1 cellular context compared by ENCODE assay signal in genomic region chr14:104677506-104678332, GRCh38.
TF ChIP-seq lines count a peak whose summit lies in the region.

No MANE protein-coding gene starts in this region.

TF ChIP-seq in K562, 482 proteins besides CTCF, POLR2A, EP300 and RAD21 (continued from another document and continues in another):
- TF ChIP-seq ZNF592 (IDR thresholded peaks at IDR 0.05), result peak; percentile 94
- TF ChIP-seq ZFP1 (CRISPR knock-in tag; IDR thresholded peaks at IDR 0.05), result no peak
- no peak for TF ChIP-seq ZNF282 (CRISPR knock-in tag; IDR thresholded peaks at IDR 0.05)
- no peak for TF ChIP-seq ZSCAN29 (IDR thresholded peaks at IDR 0.05)
- TF ChIP-seq MAFK (IDR thresholded peaks at IDR 0.05; ENCODE audit: low read length), result peak; percentile 82
- TF ChIP-seq NR1H2 (CRISPR knock-in tag; IDR thresholded peaks at IDR 0.05), result no peak
- no peak for TF ChIP-seq MEF2A (IDR thresholded peaks at IDR 0.05; ENCODE audit: control insufficient read depth, low read depth, low read length)
- no peak for TF ChIP-seq MED1 (CRISPR knock-in tag; IDR thresholded peaks at IDR 0.05; ENCODE audit: borderline replicate concordance)
- TF ChIP-seq GTF2B (IDR thresholded peaks at IDR 0.05; ENCODE audit: extremely low read depth, insufficient read length), result no peak
- TF ChIP-seq RUNX1 (IDR thresholded peaks at IDR 0.05; ENCODE audit: low read depth), result no peak
- peak; percentile 55 for TF ChIP-seq CREM (IDR thresholded peaks at IDR 0.05; ENCODE audit: low read depth)
- no peak for TF ChIP-seq GTF3C2 (IDR thresholded peaks at IDR 0.05; ENCODE audit: borderline replicate concordance, extremely low read depth, insufficient read length)
- TF ChIP-seq FOXP1 (CRISPR knock-in tag; IDR thresholded peaks at IDR 0.05), result peak; percentile 94
- TF ChIP-seq ETV1 (tag; conservative IDR thresholded peaks at IDR 0.05; ENCODE audit: low read depth), result peak; percentile 56
- TF ChIP-seq PRPF4 (IDR thresholded peaks at IDR 0.05; ENCODE audit: insufficient read depth, low read depth, low read length, poor library complexity, severe bottlenecking), result no peak
- TF ChIP-seq DEAF1 (CRISPR knock-in tag; IDR thresholded peaks at IDR 0.05), result no peak
- no peak for TF ChIP-seq FOS (IDR thresholded peaks at IDR 0.05; ENCODE audit: extremely low read depth, insufficient read length)
- peak in 1 of 2 experiments; percentile 59; a peak in 1 of 4 replicates for TF ChIP-seq HDAC1 (IDR thresholded peaks at IDR 0.05)
- peak; percentile 76; the same call in 1 of the 2 replicates for TF ChIP-seq TFAP4 (CRISPR knock-in tag; IDR thresholded peaks at IDR 0.05; ENCODE audit: borderline replicate concordance)
- TF ChIP-seq SP1 (CRISPR knock-in tag; IDR thresholded peaks at IDR 0.05), result peak; percentile 40; the same call in 1 of the 2 replicates
- TF ChIP-seq TCF3 (CRISPR knock-in tag; IDR thresholded peaks at IDR 0.05), result no peak
- TF ChIP-seq ZC3H4 (CRISPR knock-in tag; IDR thresholded peaks at IDR 0.05; ENCODE audit: borderline replicate concordance), result no peak
- no peak for TF ChIP-seq ESRRB (CRISPR knock-in tag; IDR thresholded peaks at IDR 0.05; ENCODE audit: borderline replicate concordance)
- no peak for TF ChIP-seq ELK3 (CRISPR knock-in tag; IDR thresholded peaks at IDR 0.05)
- no peak for TF ChIP-seq XRCC5 (IDR thresholded peaks at IDR 0.05; ENCODE audit: low read depth, low read length)
- TF ChIP-seq ZNF77 (CRISPR knock-in tag; IDR thresholded peaks at IDR 0.05), result no peak
- TF ChIP-seq ZNF212 (CRISPR knock-in tag; IDR thresholded peaks at IDR 0.05), result no peak
- TF ChIP-seq KLF1 (tag; IDR thresholded peaks at IDR 0.05), result no peak
- TF ChIP-seq ZNF395 (CRISPR knock-in tag; IDR thresholded peaks at IDR 0.05), result peak; percentile 1; the same call in 1 of the 2 replicates
- peak; percentile 75 for TF ChIP-seq RB1 (IDR thresholded peaks at IDR 0.05; ENCODE audit: low read depth)
- no peak for TF ChIP-seq STAT6 (CRISPR knock-in tag; IDR thresholded peaks at IDR 0.05)
- no peak for TF ChIP-seq ZNF384 (IDR thresholded peaks at IDR 0.05; ENCODE audit: low read depth, low read length)
- TF ChIP-seq TAF9B (IDR thresholded peaks at IDR 0.05; ENCODE audit: partially characterized antibody), result peak; percentile 69
- TF ChIP-seq FOXO4 (CRISPR knock-in tag; IDR thresholded peaks at IDR 0.05), result no peak
- 0 out of 6 replicates have a peak, but pooled peaks of 1 of the 3 experiments have one; percentile 23 for TF ChIP-seq ZBTB11 (CRISPR knock-in tag; IDR thresholded peaks at IDR 0.05)
- TF ChIP-seq MYNN (IDR thresholded peaks at IDR 0.05), result no peak
- no peak for TF ChIP-seq MYNN (CRISPR knock-in tag; IDR thresholded peaks at IDR 0.05)
- TF ChIP-seq TRIM28 (IDR thresholded peaks at IDR 0.05), result no peak
- no peak for TF ChIP-seq SMAD2 (IDR thresholded peaks at IDR 0.05; ENCODE audit: low read depth, low read length)
- TF ChIP-seq ZKSCAN8 (CRISPR knock-in tag; IDR thresholded peaks at IDR 0.05), result no peak
- TF ChIP-seq ZNF41 (CRISPR knock-in tag; conservative IDR thresholded peaks at IDR 0.05), result no peak
- TF ChIP-seq ILK (tag; IDR thresholded peaks at IDR 0.05; ENCODE audit: borderline replicate concordance, low read depth), result no peak
- 0 out of 2 replicates have a peak, but pooled peaks have one; percentile 59 for TF ChIP-seq MTA1 (IDR thresholded peaks at IDR 0.05; ENCODE audit: borderline replicate concordance)
- TF ChIP-seq ASH1L (IDR thresholded peaks at IDR 0.05; ENCODE audit: borderline replicate concordance, low read depth, partially characterized antibody), result no peak
